23 cellular contexts compared by ENCODE assay signal in genomic region chr20:48298424-48298823, GRCh38.
A peak's percentile ranks its signal among the peaks of the same experiment; 100 is the strongest.
DNase-seq lines count a peak whose midpoint lies in the region; ATAC-seq, FAIRE-seq and TF ChIP-seq lines count a peak whose summit lies in the region.
"Had no signal": no experiment of that assay in that cellular context is flagged by ENCODE, and none has a peak within 500 bp of the region (broad histone marks: within the 10 kb centered on the region; RNA-seq: fewer than 3 reads in every experiment).

No MANE protein-coding gene starts in this region.

- ATAC-seq in SK-N-SH treated with all-trans-retinoic acid at 6 μM for 48 hours, result no peak
- no peak for ATAC-seq in CD4-positive, alpha-beta T cell (ENCODE audit: poor library complexity)
- ATAC-seq: left lobe of liver; naive thymus-derived CD4-positive, alpha-beta T cell had no signal

- peaks cover 33% of the 10 kb centered on the region for H3F3A ChIP-seq in SK-N-SH (replicated peaks; ENCODE audit: insufficient read depth)

- DNase-seq in SK-N-SH, result no peak
- peak; percentile 3 for DNase-seq in ecto neural progenitor cell (ENCODE audit: low spot score)
- DNase-seq in urothelium cell line (ENCODE audit: low spot score), result no peak
- no peak for DNase-seq in activated T-cell treated with anti-CD3 and anti-CD28 coated beads, Interleukin-2, amount 50 U/mL, for 1 hour
- no peak for DNase-seq in activated gamma-delta T cell (lab: John Stamatoyannopoulos, UW)
- DNase-seq in CD4-positive, alpha-beta T cell, result no peak
- DNase-seq: activated CD4-positive, alpha-beta T cell treated with anti-CD3 and anti-CD28 coated beads, Interleukin-2, amount 50 U/mL, for 4 hours; activated CD4-positive, CD25-positive, alpha-beta regulatory T cell; activated naive CD4-positive, alpha-beta T cell treated with anti-CD3 and anti-CD28 coated beads, Interleukin-2, amount 10 ng/mL, durations not matched to agents 7 days and 5 days; CD4-positive, CD25-positive, alpha-beta regulatory T cell; cortex of kidney; naive thymus-derived CD4-positive, alpha-beta T cell; NCI-H1436; SHP77; stimulated activated CD4-positive, alpha-beta T cell treated with anti-CD3 and anti-CD28 coated beads, Interleukin-2, amount 100 ng/mL, for 48 hours; T-helper 1 cell had no signal

- no peaks in the 10 kb centered on the region for H3K27me3 ChIP-seq in SK-N-SH (ENCODE audit: insufficient read depth)
- peaks cover 2% of the 10 kb centered on the region for H3K27me3 ChIP-seq in CD4-positive, alpha-beta T cell (ENCODE audit: control insufficient read depth, insufficient read depth, low read length)
- H3K27me3 ChIP-seq: right atrium auricular region had no signal

- no peaks in the 10 kb centered on the region for H3K36me3 Mint-ChIP-seq in nephron (ENCODE audit: low read depth)
- no peaks in the 10 kb centered on the region for H3K36me3 Mint-ChIP-seq in CD4-positive, alpha-beta T cell (ENCODE audit: low read depth)
- H3K36me3 Mint-ChIP-seq: activated naive CD4-positive, alpha-beta T cell treated with anti-CD3 and anti-CD28 coated beads, Interleukin-2, amount 10 ng/mL, durations not matched to agents 7 days and 5 days; CD4-positive, CD25-positive, alpha-beta regulatory T cell; naive thymus-derived CD4-positive, alpha-beta T cell had no signal

- H3K4me2 ChIP-seq in SK-N-SH, result peak overlapping the region; percentile 77

- peaks cover 29 to 44% of the 10 kb centered on the region in 2 experiments for H3K4me1 ChIP-seq in SK-N-SH (ENCODE audit: control insufficient read depth in 1 of 2, insufficient read depth in 2 of 2, low read depth in 1 of 2, low read length in 1 of 2)

- peaks cover 50% of the 10 kb centered on the region for H3K4me1 Mint-ChIP-seq in nephron
- no peaks in the 10 kb centered on the region for H3K4me1 Mint-ChIP-seq in CD4-positive, alpha-beta T cell (ENCODE audit: low read depth)
- H3K4me1 Mint-ChIP-seq: activated naive CD4-positive, alpha-beta T cell treated with anti-CD3 and anti-CD28 coated beads, Interleukin-2, amount 10 ng/mL, durations not matched to agents 7 days and 5 days; CD4-positive, CD25-positive, alpha-beta regulatory T cell; naive thymus-derived CD4-positive, alpha-beta T cell had no signal

- H3K36me3 ChIP-seq in SK-N-SH (replicated peaks in 1 of 2; ENCODE audit: control insufficient read depth in 1 of 2, insufficient read depth in 2 of 2, low read length in 1 of 2), result no peaks in the 10 kb centered on the region
- H3K36me3 ChIP-seq: right atrium auricular region had no signal

- no peak for TF ChIP-seq CTCF in SK-N-SH (IDR thresholded peaks at IDR 0.05)
- no peak for TF ChIP-seq CTCF in nephron (IDR thresholded peaks at IDR 0.05; ENCODE audit: unreplicated experiment in 3 of 3)
- TF ChIP-seq CTCF in CD4-positive, alpha-beta T cell (IDR thresholded peaks at IDR 0.05), result no peak

- no peaks in the 10 kb centered on the region for H3K9me3 Mint-ChIP-seq in nephron
- no peaks in the 10 kb centered on the region for H3K9me3 Mint-ChIP-seq in CD4-positive, alpha-beta T cell
- H3K9me3 Mint-ChIP-seq: activated naive CD4-positive, alpha-beta T cell treated with anti-CD3 and anti-CD28 coated beads, Interleukin-2, amount 10 ng/mL, durations not matched to agents 7 days and 5 days; activated T-helper 1 cell treated with anti-CD3 and anti-CD28 coated beads, Interleukin-12 subunit alpha, Interleukin-12 subunit beta, Interleukin-2, Interleukin-4 antibody, amounts not matched to agents 30 ng/mL and 10 ng/mL and 1 ng/mL, durations not matched to agents 14 hours and 24 hours and 36 hours had no signal

- H3K9me2 ChIP-seq in SK-N-SH, result no peaks in the 10 kb centered on the region

- H3K4me3 Mint-ChIP-seq in nephron, result no peak overlapping the region
- H3K4me3 Mint-ChIP-seq in CD4-positive, alpha-beta T cell, result no peak overlapping the region
- H3K4me3 Mint-ChIP-seq: activated naive CD4-positive, alpha-beta T cell treated with anti-CD3 and anti-CD28 coated beads, Interleukin-2, amount 10 ng/mL, durations not matched to agents 7 days and 5 days; activated T-helper 1 cell treated with anti-CD3 and anti-CD28 coated beads, Interleukin-12 subunit alpha, Interleukin-12 subunit beta, Interleukin-2, Interleukin-4 antibody, amounts not matched to agents 30 ng/mL and 10 ng/mL and 1 ng/mL, durations not matched to agents 14 hours and 24 hours and 36 hours; CD4-positive, CD25-positive, alpha-beta regulatory T cell; naive thymus-derived CD4-positive, alpha-beta T cell had no signal

- intact Hi-C loops in CD4-positive, alpha-beta T cell (cut with DNase I, micrococcal nuclease), result no loop called here

- H2AFZ ChIP-seq in SK-N-SH (ENCODE audit: low read depth), result no peak overlapping the region

- no peaks in the 10 kb centered on the region for H3K79me2 ChIP-seq in SK-N-SH (ENCODE audit: insufficient read depth)

- no peak overlapping the region for H3K4me3 ChIP-seq in SK-N-SH (ENCODE audit: low read depth in 2 of 2, low read length in 1 of 2)
- H3K4me3 ChIP-seq: right atrium auricular region had no signal

- CTCF ChIA-PET in SK-N-SH (lab: Yijun Ruan, JAX), result interaction anchor here (1.1 to 5.8 kb wide), 2 partner anchors 261 to 322 kb away, joined by 3 to 36 read pairs; no protein-coding TSS in a partner anchor
- CTCF ChIA-PET in CD4-positive, alpha-beta T cell (lab: Charles Lee), result no interaction called here

- peak overlapping the region in 2 of 3 experiments; percentile 73 to 75 for H3K27ac Mint-ChIP-seq in nephron
- H3K27ac Mint-ChIP-seq in CD4-positive, alpha-beta T cell, result no peak overlapping the region
- H3K27ac Mint-ChIP-seq: activated naive CD4-positive, alpha-beta T cell treated with anti-CD3 and anti-CD28 coated beads, Interleukin-2, amount 10 ng/mL, durations not matched to agents 7 days and 5 days; activated T-helper 1 cell treated with anti-CD3 and anti-CD28 coated beads, Interleukin-12 subunit alpha, Interleukin-12 subunit beta, Interleukin-2, Interleukin-4 antibody, amounts not matched to agents 30 ng/mL and 10 ng/mL and 1 ng/mL, durations not matched to agents 14 hours and 24 hours and 36 hours; CD4-positive, CD25-positive, alpha-beta regulatory T cell; naive thymus-derived CD4-positive, alpha-beta T cell had no signal

- peak overlapping the region; percentile 92 to 95 for H3K27ac ChIP-seq in SK-N-SH (ENCODE audit: low read depth in 2 of 2, low read length in 1 of 2)
- H3K27ac ChIP-seq in CD4-positive, alpha-beta T cell (ENCODE audit: low read depth, low read length), result no peak overlapping the region
- H3K27ac ChIP-seq: 22Rv1, right atrium auricular region had no signal

- TF ChIP-seq EP300 in SK-N-SH (IDR thresholded peaks at IDR 0.05; ENCODE audit: borderline replicate concordance in 1 of 2, low read depth in 1 of 2, low read length in 1 of 2), result no peak

- POLR2A ChIA-PET in SK-N-SH (lab: Yijun Ruan, JAX), result no interaction called here
- POLR2A ChIA-PET in CD4-positive, alpha-beta T cell (lab: Charles Lee), result no interaction called here

- no peaks in the 10 kb centered on the region for H4K20me1 ChIP-seq in SK-N-SH (ENCODE audit: insufficient read depth)

- H3K9me3 ChIP-seq in SK-N-SH, result no peaks in the 10 kb centered on the region
- no peaks in the 10 kb centered on the region for H3K9me3 ChIP-seq in CD4-positive, alpha-beta T cell (ENCODE audit: control insufficient read depth, low read length)
- H3K9me3 ChIP-seq: right atrium auricular region had no signal

- no peak for FAIRE-seq in urothelium cell line (lab: Jason Lieb, UNC)
- FAIRE-seq: endometrium had no signal

- no peak for TF ChIP-seq RAD21 in SK-N-SH (IDR thresholded peaks at IDR 0.05; ENCODE audit: low read length)

- peaks cover 9% of the 10 kb centered on the region for H3K27me3 Mint-ChIP-seq in nephron (ENCODE audit: low read depth)
- H3K27me3 Mint-ChIP-seq in CD4-positive, alpha-beta T cell, result peaks cover 29% of the 10 kb centered on the region

- peak overlapping the region; percentile 50 for H3K9ac ChIP-seq in SK-N-SH

TF ChIP-seq in SK-N-SH, 30 proteins besides CTCF, POLR2A, EP300 and RAD21 (continues in another document):
- TF ChIP-seq MAX (IDR thresholded peaks at IDR 0.05; ENCODE audit: low read depth) (no peak), TCF12 (IDR thresholded peaks at IDR 0.05) (no peak), RFX5 (IDR thresholded peaks at IDR 0.05; ENCODE audit: low read length) (no peak), GABPA (IDR thresholded peaks at IDR 0.05; ENCODE audit: low read depth) (no peak), YY1 (IDR thresholded peaks at IDR 0.05; ENCODE audit: low read depth) (no peak), RCOR1 (IDR thresholded peaks at IDR 0.05; ENCODE audit: low read length) (no peak), ELF1 (IDR thresholded peaks at IDR 0.05) (no peak)

TF ChIP-seq in SK-N-SH treated with all-trans-retinoic acid at 6 μM for 48 hours, 23 proteins besides CTCF, POLR2A, EP300 and RAD21:
- no peak for TF ChIP-seq POU6F1 (CRISPR knock-in tag; IDR thresholded peaks at IDR 0.05; ENCODE audit: borderline replicate concordance, low read depth)
- TF ChIP-seq CREB5 (CRISPR knock-in tag; IDR thresholded peaks at IDR 0.05; ENCODE audit: low read depth), result no peak
- TF ChIP-seq ZC3H10 (CRISPR knock-in tag; IDR thresholded peaks at IDR 0.05), result no peak
- no peak for TF ChIP-seq ZFP30 (CRISPR knock-in tag; IDR thresholded peaks at IDR 0.05)
- no peak for TF ChIP-seq ZNF70 (CRISPR knock-in tag; IDR thresholded peaks at IDR 0.05)
- no peak for TF ChIP-seq ISL1 (CRISPR knock-in tag; IDR thresholded peaks at IDR 0.05)
- TF ChIP-seq BACH2 (CRISPR knock-in tag; IDR thresholded peaks at IDR 0.05; ENCODE audit: borderline replicate concordance), result no peak
TF ChIP-seq in SK-N-SH treated with all-trans-retinoic acid at 6 μM for 48 hours: peak in this region for 0.
